Comparison of ENCODE assay signal across 29 cellular contexts in genomic region chr5:81646469-81646868, GRCh38.
"Had no signal": no experiment of that assay in that cellular context is flagged by ENCODE, and none has a peak within 500 bp of the region (broad histone marks: within the 10 kb centered on the region; RNA-seq: fewer than 3 reads in every experiment).

No MANE protein-coding gene starts in this region.

- H3K4me1 ChIP-seq: prostate gland, testis, thyroid gland had no signal

- H3K27me3 ChIP-seq: neutrophil, pancreas, spleen, suprapubic skin, testis, thyroid gland, tibial nerve, upper lobe of left lung, vagina had no signal

- DNase-seq: naive thymus-derived CD4-positive, alpha-beta T cell; natural killer cell; nucleus accumbens; pancreas; right cardiac atrium; spleen; stimulated activated CD4-positive, alpha-beta T cell treated with anti-CD3 and anti-CD28 coated beads, Interleukin-12 subunit alpha, Interleukin-12 subunit beta, amount 100 ng/mL, for 4 hours; stimulated activated CD4-positive, alpha-beta T cell treated with anti-CD3 and anti-CD28 coated beads, Interleukin-1b, Interleukin-23, amount 100 ng/mL, for 48 hours; stimulated activated CD4-positive, alpha-beta T cell treated with anti-CD3 and anti-CD28 coated beads, Interleukin-4, amount 100 ng/mL, for 1 hour; stimulated activated CD4-positive, alpha-beta T cell treated with anti-CD3 and anti-CD28 coated beads, Interleukin-4, amount 100 ng/mL, for 4 hours; stimulated activated CD8-positive, alpha-beta memory T cell treated with anti-CD3 and anti-CD28 coated beads, Interleukin-4, amount 100 ng/mL, for 48 hours; stimulated activated naive CD4-positive, alpha-beta T cell; stimulated activated naive CD8-positive, alpha-beta T cell treated with anti-CD3 and anti-CD28 coated beads, Interleukin-15, amount 100 ng/mL, for 72 hours; stimulated activated naive CD8-positive, alpha-beta T cell treated with anti-CD3 and anti-CD28 coated beads, Interleukin-15, Interleukin-2, amounts not matched to agents 100 U/mL and 50 U/mL, for 24 hours; substantia nigra; testis; thyroid gland; trophoblast cell; upper lobe of left lung had no signal

- ATAC-seq: naive thymus-derived CD4-positive, alpha-beta T cell; natural killer cell; pancreas; right cardiac atrium; sciatic nerve; stimulated activated memory B cell treated with anti-CD40 and anti-IgM and Interleukin-4, amounts not matched to agents 10 μg/mL and 1 μg/mL and 100 μg/mL, for 72 hours; stimulated activated naive CD8-positive, alpha-beta T cell treated with anti-CD3 and anti-CD28 coated beads, Interleukin-15, amount 100 ng/mL, for 72 hours; stimulated activated naive CD8-positive, alpha-beta T cell treated with anti-CD3 and anti-CD28 coated beads, Interleukin-15, Interleukin-2, amounts not matched to agents 100 U/mL and 50 U/mL, for 24 hours had no signal

- H3K4me2 ChIP-seq: smooth muscle cell had no signal

- H3K9me3 ChIP-seq: neutrophil, pancreas, prostate gland, spleen, suprapubic skin, testis, thyroid gland, tibial nerve, upper lobe of left lung, vagina had no signal

- H3K36me3 ChIP-seq: neutrophil, pancreas, prostate gland, spleen, suprapubic skin, thyroid gland, upper lobe of left lung, vagina had no signal

- H3K4me3 ChIP-seq: pancreas, prostate gland, skin epidermis, smooth muscle cell, spleen, suprapubic skin, testis, thyroid gland, tibial nerve, upper lobe of left lung, vagina had no signal

- H3K27ac ChIP-seq: neutrophil, pancreas, prostate gland, skin epidermis, spleen, suprapubic skin, testis, thyroid gland, tibial nerve, upper lobe of left lung, vagina had no signal

- FAIRE-seq: pancreas, urothelium cell line had no signal
